22 cellular contexts compared by ENCODE assay signal in genomic region chr6:17497701-17498100, GRCh38.
"Had no signal": no experiment of that assay in that cellular context is flagged by ENCODE, and none has a peak within 500 bp of the region (broad histone marks: within the 10 kb centered on the region; RNA-seq: fewer than 3 reads in every experiment).

No MANE protein-coding gene starts in this region.

- FAIRE-seq: endometrium had no signal

- H3K79me2 ChIP-seq: parathyroid adenoma had no signal

- H3K27ac ChIP-seq: brain microvascular endothelial cell, colonic mucosa, gastroesophageal sphincter, heart right ventricle, parathyroid adenoma, upper lobe of right lung had no signal

- H3K27ac Mint-ChIP-seq: activated CD4-positive, alpha-beta T cell treated with anti-CD3 and anti-CD28 coated beads, Interleukin-2, amount 10 ng/mL, durations not matched to agents 24 days and 14 days; activated CD8-positive, alpha-beta T cell treated with anti-CD3 and anti-CD28 coated beads for 36 hours; activated naive CD4-positive, alpha-beta T cell treated with anti-CD3 and anti-CD28 coated beads for 36 hours; activated T-helper 2 cell treated with anti-CD3 and anti-CD28 coated beads, Interferon-gamma antibody, Interleukin-2, Interleukin-4, amounts not matched to agents 10 μg/mL and 5 μg/mL and 100 μg/mL, durations not matched to agents 14 hours and 24 hours and 36 hours; natural killer cell had no signal

- H2AFZ ChIP-seq: parathyroid adenoma had no signal

- H3K27me3 ChIP-seq: brain microvascular endothelial cell, colonic mucosa, gastroesophageal sphincter, heart right ventricle, upper lobe of right lung had no signal

- DNase-seq: activated CD4-positive, alpha-beta T cell treated with anti-CD3 and anti-CD28 coated beads, Interleukin-2, amount 10 ng/mL, durations not matched to agents 24 days and 14 days; activated CD4-positive, CD25-positive, alpha-beta regulatory T cell; activated CD8-positive, alpha-beta T cell treated with anti-CD3 and anti-CD28 coated beads for 36 hours; activated naive CD4-positive, alpha-beta T cell treated with anti-CD3 and anti-CD28 coated beads for 36 hours; activated T-cell treated with anti-CD3 and anti-CD28 coated beads, Interleukin-2, amount 50 U/mL, for 1 hour; aorta; brain microvascular endothelial cell; colonic mucosa; heart right ventricle; natural killer cell; stimulated activated CD4-positive, alpha-beta T cell treated with anti-CD3 and anti-CD28 coated beads, Interleukin-12 subunit alpha, Interleukin-12 subunit beta, amount 100 ng/mL, for 4 hours; stimulated activated CD4-positive, alpha-beta T cell treated with anti-CD3 and anti-CD28 coated beads, Interleukin-1b, Interleukin-23, amount 100 ng/mL, for 48 hours; stimulated activated CD8-positive, alpha-beta memory T cell treated with anti-CD3 and anti-CD28 coated beads, Interleukin-4, amount 100 ng/mL, for 48 hours; stimulated activated naive CD4-positive, alpha-beta T cell; T1000; upper lobe of right lung had no signal

- H3K36me3 ChIP-seq: brain microvascular endothelial cell, colonic mucosa, gastroesophageal sphincter, heart right ventricle, upper lobe of right lung had no signal

- H3K4me1 Mint-ChIP-seq: activated CD4-positive, alpha-beta T cell treated with anti-CD3 and anti-CD28 coated beads, Interleukin-2, amount 10 ng/mL, durations not matched to agents 24 days and 14 days; central memory CD8-positive, alpha-beta T cell; natural killer cell had no signal

- H3K4me3 ChIP-seq: colonic mucosa, gastroesophageal sphincter, heart right ventricle, upper lobe of right lung had no signal

- H3K9me3 Mint-ChIP-seq: activated CD4-positive, alpha-beta T cell treated with anti-CD3 and anti-CD28 coated beads, Interleukin-2, amount 10 ng/mL, durations not matched to agents 24 days and 14 days; activated CD8-positive, alpha-beta T cell treated with anti-CD3 and anti-CD28 coated beads for 36 hours; activated naive CD4-positive, alpha-beta T cell treated with anti-CD3 and anti-CD28 coated beads for 36 hours; activated T-helper 2 cell treated with anti-CD3 and anti-CD28 coated beads, Interferon-gamma antibody, Interleukin-2, Interleukin-4, amounts not matched to agents 10 μg/mL and 5 μg/mL and 100 μg/mL, durations not matched to agents 14 hours and 24 hours and 36 hours; central memory CD8-positive, alpha-beta T cell; natural killer cell had no signal

- H3K36me3 Mint-ChIP-seq: natural killer cell had no signal

- H3K9me3 ChIP-seq: colonic mucosa, gastroesophageal sphincter, heart right ventricle, upper lobe of right lung had no signal

- H3K4me1 ChIP-seq: colonic mucosa, upper lobe of right lung had no signal

- H3K4me3 Mint-ChIP-seq: activated CD4-positive, alpha-beta T cell treated with anti-CD3 and anti-CD28 coated beads, Interleukin-2, amount 10 ng/mL, durations not matched to agents 24 days and 14 days; activated CD8-positive, alpha-beta T cell treated with anti-CD3 and anti-CD28 coated beads for 36 hours; activated naive CD4-positive, alpha-beta T cell treated with anti-CD3 and anti-CD28 coated beads for 36 hours; central memory CD8-positive, alpha-beta T cell; natural killer cell had no signal

- H3K9ac ChIP-seq: parathyroid adenoma had no signal

- ATAC-seq: activated CD8-positive, alpha-beta T cell treated with anti-CD3 and anti-CD28 coated beads for 36 hours; esophagus mucosa; gastroesophageal sphincter; heart right ventricle; natural killer cell; upper lobe of right lung had no signal
